In genomic region chr6:107627928-107628327, GRCh38 we compare ENCODE assay signal across 27 cellular contexts.
DNase-seq lines count a peak whose midpoint lies in the region; ATAC-seq and TF ChIP-seq lines count a peak whose summit lies in the region.
"Had no signal": no experiment of that assay in that cellular context is flagged by ENCODE, and none has a peak within 500 bp of the region (broad histone marks: within the 10 kb centered on the region; RNA-seq: fewer than 3 reads in every experiment).

No MANE protein-coding gene starts in this region.

- DNase-seq in NCI-H2081 (lab: John Stamatoyannopoulos, UW), result peak; percentile 28 to 44
- DNase-seq in NCI-H2081 treated with DMSO at 0.1 percent for 48 hours (lab: John Stamatoyannopoulos, UW), result no peak
- DNase-seq in NCI-H345 treated with DMSO at 0.1 percent for 48 hours (lab: John Stamatoyannopoulos, UW; ENCODE audit: unreplicated experiment), result peak; percentile 8
- DNase-seq in mucosa of descending colon, result no peak
- no peak for DNase-seq in breast epithelium (ENCODE audit: low spot score in 2 of 2)
- no peak for DNase-seq in foreskin melanocyte
- DNase-seq: ACHN; CD4-positive, alpha-beta T cell; COR-L47; DND-41; MG63; NCI-H1048; NCI-H1417 treated with DMSO at 0.1 percent for 48 hours; NCI-H2029 treated with DMSO at 0.1 percent for 48 hours; NCI-H2171 treated with DMSO at 0.1 percent for 48 hours; NCI-H510A; NCI-H774; Peyer's patch had no signal

- ATAC-seq in mucosa of descending colon (peak; percentile 82), GM18907 (IDR thresholded peaks at IDR 0.05; ENCODE audit: unreplicated experiment) (no peak), GM21447 (IDR thresholded peaks at IDR 0.05; ENCODE audit: unreplicated experiment) (no peak)
- ATAC-seq: GM12878, HepG2, K562, SK-N-SH treated with all-trans-retinoic acid at 6 μM for 48 hours had no signal

- no peaks in the 10 kb centered on the region for H3K27me3 ChIP-seq in breast epithelium
- H3K27me3 ChIP-seq: BLaER1, Peyer's patch had no signal

- TF ChIP-seq CTCF in mucosa of descending colon (IDR thresholded peaks at IDR 0.05), result no peak
- TF ChIP-seq CTCF in breast epithelium (IDR thresholded peaks at IDR 0.05), result no peak

- H3K36me3 ChIP-seq in mucosa of descending colon (ENCODE audit: low read depth) (no peaks in the 10 kb centered on the region), breast epithelium (no peaks in the 10 kb centered on the region)
- H3K36me3 ChIP-seq: BLaER1, MG63, Peyer's patch had no signal

- no peaks in the 10 kb centered on the region for H3K9me3 ChIP-seq in mucosa of descending colon
- no peaks in the 10 kb centered on the region for H3K9me3 ChIP-seq in breast epithelium
- H3K9me3 ChIP-seq: BLaER1, MG63, Peyer's patch had no signal

- no peaks in the 10 kb centered on the region for H3K4me1 ChIP-seq in mucosa of descending colon (ENCODE audit: low read depth)
- H3K4me1 ChIP-seq in breast epithelium, result no peaks in the 10 kb centered on the region
- H3K4me1 ChIP-seq: BLaER1 had no signal

- no peak overlapping the region for H3K27ac ChIP-seq in breast epithelium
- H3K27ac ChIP-seq: 22Rv1, BLaER1, HL-60, Peyer's patch had no signal

- intact Hi-C loops in mucosa of descending colon (cut with DNase I, micrococcal nuclease), result no loop called here
- intact Hi-C loops in breast epithelium (cut with DNase I; ENCODE audit: low total_unique reads), result no loop called here

- no peak for TF ChIP-seq POLR2A in breast epithelium (IDR thresholded peaks at IDR 0.05)

- H3K4me3 ChIP-seq in mucosa of descending colon, result no peak overlapping the region
- H3K4me3 ChIP-seq in breast epithelium, result no peak overlapping the region
- H3K4me3 ChIP-seq: BLaER1, GM12878, K562, MG63, Peyer's patch had no signal

Comparison
In these comparisons a context has a peak if more than half of its experiments do, and no peak if none do; other contexts are left out.
1. DNase-seq: peak in NCI-H2081 (2 of 2) and NCI-H345 treated with DMSO at 0.1 percent for 48 hours (single experiment); none in NCI-H2081 treated with DMSO at 0.1 percent for 48 hours (single experiment), mucosa of descending colon (0 of 3), breast epithelium (0 of 2) and foreskin melanocyte (single experiment).